Comparison of ENCODE assay signal across 1 cellular context in the genomic region with DNA sequence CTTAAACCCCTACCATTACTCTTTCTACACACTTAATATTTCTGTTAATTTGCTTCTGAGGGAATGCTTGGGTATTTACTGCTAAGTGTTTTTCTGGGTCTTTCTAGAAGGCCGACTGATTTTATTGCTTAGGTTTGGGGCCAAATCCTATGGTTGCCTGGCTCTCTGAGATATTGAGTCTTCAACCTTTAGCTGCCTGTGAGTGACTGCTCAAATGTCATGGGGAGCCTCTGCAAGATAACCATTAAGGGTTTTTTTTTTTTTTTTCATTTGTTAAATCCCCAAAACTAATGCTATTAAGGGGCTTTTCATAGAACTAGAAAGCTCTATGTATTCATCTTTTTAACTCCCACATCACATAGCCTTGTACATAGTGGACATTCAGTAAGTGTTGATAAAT.
TF ChIP-seq lines count a peak whose summit lies in the region.

No MANE protein-coding gene starts in this region.

TF ChIP-seq in K562, 482 proteins besides CTCF, POLR2A, EP300 and RAD21:
- TF ChIP-seq KAT7 (CRISPR knock-in tag; IDR thresholded peaks at IDR 0.05; ENCODE audit: borderline replicate concordance) (no peak), BMI1 (IDR thresholded peaks at IDR 0.05; ENCODE audit: low read length) (no peak), ZNF384 (IDR thresholded peaks at IDR 0.05; ENCODE audit: low read depth, low read length) (peak; percentile 60; the same call in 1 of the 2 replicates), ZNF589 (CRISPR knock-in tag; IDR thresholded peaks at IDR 0.05; ENCODE audit: low read depth) (no peak), ATF4 (CRISPR knock-in tag; IDR thresholded peaks at IDR 0.05) (no peak), ILK (tag; IDR thresholded peaks at IDR 0.05; ENCODE audit: borderline replicate concordance, low read depth) (no peak), PHTF2 (CRISPR knock-in tag; IDR thresholded peaks at IDR 0.05) (no peak), CHD1 (IDR thresholded peaks at IDR 0.05; ENCODE audit: low read length) (no peak), ZZZ3 (IDR thresholded peaks at IDR 0.05) (no peak), SNIP1 (IDR thresholded peaks at IDR 0.05; ENCODE audit: low read depth) (no peak), SLC30A9 (CRISPR knock-in tag; IDR thresholded peaks at IDR 0.05) (no peak), MEF2A (IDR thresholded peaks at IDR 0.05; ENCODE audit: control insufficient read depth, low read depth, low read length) (no peak), KDM1A (IDR thresholded peaks at IDR 0.05) (no peak), BDP1 (IDR thresholded peaks at IDR 0.05; ENCODE audit: insufficient read depth, insufficient read length) (no peak), CBFA2T3 (IDR thresholded peaks at IDR 0.05) (peak; percentile 35; the same call in 1 of the 2 replicates), ZFP36 (IDR thresholded peaks at IDR 0.05; ENCODE audit: low read depth, low read length, partially characterized antibody) (no peak), TBP (optimal IDR thresholded peaks at IDR 0.05; ENCODE audit: low read depth, low read length) (no peak), SMAD4 (CRISPR knock-in tag; conservative IDR thresholded peaks at IDR 0.05) (no peak), TCF3 (CRISPR knock-in tag; IDR thresholded peaks at IDR 0.05) (peak; percentile 55), ID3 (CRISPR knock-in tag; IDR thresholded peaks at IDR 0.05) (no peak), ID3 (tag; IDR thresholded peaks at IDR 0.05) (no peak), NCOA2 (IDR thresholded peaks at IDR 0.05; ENCODE audit: partially characterized antibody in 2 of 2) (no peak), CBFB (CRISPR knock-in tag; IDR thresholded peaks at IDR 0.05) (no peak), CLOCK (CRISPR knock-in tag; IDR thresholded peaks at IDR 0.05; ENCODE audit: borderline replicate concordance) (no peak), U2AF2 (optimal IDR thresholded peaks at IDR 0.05; ENCODE audit: low read depth, low read length) (no peak), TAL1 (IDR thresholded peaks at IDR 0.05) (peak; percentile 6; the same call in 1 of the 2 replicates), CAMTA2 (CRISPR knock-in tag; conservative IDR thresholded peaks at IDR 0.05) (no peak), ZNF699 (CRISPR knock-in tag; IDR thresholded peaks at IDR 0.05; ENCODE audit: insufficient replicate concordance) (no peak), ZNF212 (CRISPR knock-in tag; IDR thresholded peaks at IDR 0.05) (no peak), HMBOX1 (IDR thresholded peaks at IDR 0.05) (no peak), ARID1B (IDR thresholded peaks at IDR 0.05) (peak; percentile 22; the same call in 1 of the 2 replicates)
- TF ChIP-seq, protein P1, sequence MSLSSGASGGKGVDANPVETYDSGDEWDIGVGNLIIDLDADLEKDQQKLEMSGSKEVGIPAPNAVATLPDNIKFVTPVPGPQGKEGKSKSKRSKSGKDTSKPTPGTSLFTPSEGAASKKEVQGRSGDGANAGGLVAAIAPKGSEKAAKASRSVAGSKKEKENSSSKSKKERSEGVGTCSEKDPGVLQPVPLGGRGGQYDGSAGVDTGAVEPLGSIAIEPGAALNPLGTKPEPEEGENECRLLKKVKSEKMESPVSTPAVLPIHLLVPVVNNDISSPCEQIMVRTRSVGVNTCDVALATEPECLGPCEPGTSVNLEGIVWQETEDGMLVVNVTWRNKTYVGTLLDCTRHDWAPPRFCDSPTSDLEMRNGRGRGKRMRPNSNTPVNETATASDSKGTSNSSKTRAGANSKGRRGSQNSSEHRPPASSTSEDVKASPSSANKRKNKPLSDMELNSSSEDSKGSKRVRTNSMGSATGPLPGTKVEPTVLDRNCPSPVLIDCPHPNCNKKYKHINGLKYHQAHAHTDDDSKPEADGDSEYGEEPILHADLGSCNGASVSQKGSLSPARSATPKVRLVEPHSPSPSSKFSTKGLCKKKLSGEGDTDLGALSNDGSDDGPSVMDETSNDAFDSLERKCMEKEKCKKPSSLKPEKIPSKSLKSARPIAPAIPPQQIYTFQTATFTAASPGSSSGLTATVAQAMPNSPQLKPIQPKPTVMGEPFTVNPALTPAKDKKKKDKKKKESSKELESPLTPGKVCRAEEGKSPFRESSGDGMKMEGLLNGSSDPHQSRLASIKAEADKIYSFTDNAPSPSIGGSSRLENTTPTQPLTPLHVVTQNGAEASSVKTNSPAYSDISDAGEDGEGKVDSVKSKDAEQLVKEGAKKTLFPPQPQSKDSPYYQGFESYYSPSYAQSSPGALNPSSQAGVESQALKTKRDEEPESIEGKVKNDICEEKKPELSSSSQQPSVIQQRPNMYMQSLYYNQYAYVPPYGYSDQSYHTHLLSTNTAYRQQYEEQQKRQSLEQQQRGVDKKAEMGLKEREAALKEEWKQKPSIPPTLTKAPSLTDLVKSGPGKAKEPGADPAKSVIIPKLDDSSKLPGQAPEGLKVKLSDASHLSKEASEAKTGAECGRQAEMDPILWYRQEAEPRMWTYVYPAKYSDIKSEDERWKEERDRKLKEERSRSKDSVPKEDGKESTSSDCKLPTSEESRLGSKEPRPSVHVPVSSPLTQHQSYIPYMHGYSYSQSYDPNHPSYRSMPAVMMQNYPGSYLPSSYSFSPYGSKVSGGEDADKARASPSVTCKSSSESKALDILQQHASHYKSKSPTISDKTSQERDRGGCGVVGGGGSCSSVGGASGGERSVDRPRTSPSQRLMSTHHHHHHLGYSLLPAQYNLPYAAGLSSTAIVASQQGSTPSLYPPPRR (CRISPR knock-in tag; IDR thresholded peaks at IDR 0.05; ENCODE audit: borderline replicate concordance) = no peak
- TF ChIP-seq, protein P2, sequence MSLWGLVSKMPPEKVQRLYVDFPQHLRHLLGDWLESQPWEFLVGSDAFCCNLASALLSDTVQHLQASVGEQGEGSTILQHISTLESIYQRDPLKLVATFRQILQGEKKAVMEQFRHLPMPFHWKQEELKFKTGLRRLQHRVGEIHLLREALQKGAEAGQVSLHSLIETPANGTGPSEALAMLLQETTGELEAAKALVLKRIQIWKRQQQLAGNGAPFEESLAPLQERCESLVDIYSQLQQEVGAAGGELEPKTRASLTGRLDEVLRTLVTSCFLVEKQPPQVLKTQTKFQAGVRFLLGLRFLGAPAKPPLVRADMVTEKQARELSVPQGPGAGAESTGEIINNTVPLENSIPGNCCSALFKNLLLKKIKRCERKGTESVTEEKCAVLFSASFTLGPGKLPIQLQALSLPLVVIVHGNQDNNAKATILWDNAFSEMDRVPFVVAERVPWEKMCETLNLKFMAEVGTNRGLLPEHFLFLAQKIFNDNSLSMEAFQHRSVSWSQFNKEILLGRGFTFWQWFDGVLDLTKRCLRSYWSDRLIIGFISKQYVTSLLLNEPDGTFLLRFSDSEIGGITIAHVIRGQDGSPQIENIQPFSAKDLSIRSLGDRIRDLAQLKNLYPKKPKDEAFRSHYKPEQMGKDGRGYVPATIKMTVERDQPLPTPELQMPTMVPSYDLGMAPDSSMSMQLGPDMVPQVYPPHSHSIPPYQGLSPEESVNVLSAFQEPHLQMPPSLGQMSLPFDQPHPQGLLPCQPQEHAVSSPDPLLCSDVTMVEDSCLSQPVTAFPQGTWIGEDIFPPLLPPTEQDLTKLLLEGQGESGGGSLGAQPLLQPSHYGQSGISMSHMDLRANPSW (CRISPR knock-in tag; IDR thresholded peaks at IDR 0.05) = no peak
- TF ChIP-seq, protein P3, sequence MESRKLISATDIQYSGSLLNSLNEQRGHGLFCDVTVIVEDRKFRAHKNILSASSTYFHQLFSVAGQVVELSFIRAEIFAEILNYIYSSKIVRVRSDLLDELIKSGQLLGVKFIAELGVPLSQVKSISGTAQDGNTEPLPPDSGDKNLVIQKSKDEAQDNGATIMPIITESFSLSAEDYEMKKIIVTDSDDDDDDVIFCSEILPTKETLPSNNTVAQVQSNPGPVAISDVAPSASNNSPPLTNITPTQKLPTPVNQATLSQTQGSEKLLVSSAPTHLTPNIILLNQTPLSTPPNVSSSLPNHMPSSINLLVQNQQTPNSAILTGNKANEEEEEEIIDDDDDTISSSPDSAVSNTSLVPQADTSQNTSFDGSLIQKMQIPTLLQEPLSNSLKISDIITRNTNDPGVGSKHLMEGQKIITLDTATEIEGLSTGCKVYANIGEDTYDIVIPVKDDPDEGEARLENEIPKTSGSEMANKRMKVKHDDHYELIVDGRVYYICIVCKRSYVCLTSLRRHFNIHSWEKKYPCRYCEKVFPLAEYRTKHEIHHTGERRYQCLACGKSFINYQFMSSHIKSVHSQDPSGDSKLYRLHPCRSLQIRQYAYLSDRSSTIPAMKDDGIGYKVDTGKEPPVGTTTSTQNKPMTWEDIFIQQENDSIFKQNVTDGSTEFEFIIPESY (CRISPR knock-in tag; IDR thresholded peaks at IDR 0.05) = no peak
- TF ChIP-seq, protein P4, sequence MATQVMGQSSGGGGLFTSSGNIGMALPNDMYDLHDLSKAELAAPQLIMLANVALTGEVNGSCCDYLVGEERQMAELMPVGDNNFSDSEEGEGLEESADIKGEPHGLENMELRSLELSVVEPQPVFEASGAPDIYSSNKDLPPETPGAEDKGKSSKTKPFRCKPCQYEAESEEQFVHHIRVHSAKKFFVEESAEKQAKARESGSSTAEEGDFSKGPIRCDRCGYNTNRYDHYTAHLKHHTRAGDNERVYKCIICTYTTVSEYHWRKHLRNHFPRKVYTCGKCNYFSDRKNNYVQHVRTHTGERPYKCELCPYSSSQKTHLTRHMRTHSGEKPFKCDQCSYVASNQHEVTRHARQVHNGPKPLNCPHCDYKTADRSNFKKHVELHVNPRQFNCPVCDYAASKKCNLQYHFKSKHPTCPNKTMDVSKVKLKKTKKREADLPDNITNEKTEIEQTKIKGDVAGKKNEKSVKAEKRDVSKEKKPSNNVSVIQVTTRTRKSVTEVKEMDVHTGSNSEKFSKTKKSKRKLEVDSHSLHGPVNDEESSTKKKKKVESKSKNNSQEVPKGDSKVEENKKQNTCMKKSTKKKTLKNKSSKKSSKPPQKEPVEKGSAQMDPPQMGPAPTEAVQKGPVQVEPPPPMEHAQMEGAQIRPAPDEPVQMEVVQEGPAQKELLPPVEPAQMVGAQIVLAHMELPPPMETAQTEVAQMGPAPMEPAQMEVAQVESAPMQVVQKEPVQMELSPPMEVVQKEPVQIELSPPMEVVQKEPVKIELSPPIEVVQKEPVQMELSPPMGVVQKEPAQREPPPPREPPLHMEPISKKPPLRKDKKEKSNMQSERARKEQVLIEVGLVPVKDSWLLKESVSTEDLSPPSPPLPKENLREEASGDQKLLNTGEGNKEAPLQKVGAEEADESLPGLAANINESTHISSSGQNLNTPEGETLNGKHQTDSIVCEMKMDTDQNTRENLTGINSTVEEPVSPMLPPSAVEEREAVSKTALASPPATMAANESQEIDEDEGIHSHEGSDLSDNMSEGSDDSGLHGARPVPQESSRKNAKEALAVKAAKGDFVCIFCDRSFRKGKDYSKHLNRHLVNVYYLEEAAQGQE (CRISPR knock-in tag; IDR thresholded peaks at IDR 0.05; ENCODE audit: low read depth) = no peak
- TF ChIP-seq, protein P5, sequence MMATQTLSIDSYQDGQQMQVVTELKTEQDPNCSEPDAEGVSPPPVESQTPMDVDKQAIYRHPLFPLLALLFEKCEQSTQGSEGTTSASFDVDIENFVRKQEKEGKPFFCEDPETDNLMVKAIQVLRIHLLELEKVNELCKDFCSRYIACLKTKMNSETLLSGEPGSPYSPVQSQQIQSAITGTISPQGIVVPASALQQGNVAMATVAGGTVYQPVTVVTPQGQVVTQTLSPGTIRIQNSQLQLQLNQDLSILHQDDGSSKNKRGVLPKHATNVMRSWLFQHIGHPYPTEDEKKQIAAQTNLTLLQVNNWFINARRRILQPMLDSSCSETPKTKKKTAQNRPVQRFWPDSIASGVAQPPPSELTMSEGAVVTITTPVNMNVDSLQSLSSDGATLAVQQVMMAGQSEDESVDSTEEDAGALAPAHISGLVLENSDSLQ (IDR thresholded peaks at IDR 0.05) = peak; percentile 77
